In the genomic region with DNA sequence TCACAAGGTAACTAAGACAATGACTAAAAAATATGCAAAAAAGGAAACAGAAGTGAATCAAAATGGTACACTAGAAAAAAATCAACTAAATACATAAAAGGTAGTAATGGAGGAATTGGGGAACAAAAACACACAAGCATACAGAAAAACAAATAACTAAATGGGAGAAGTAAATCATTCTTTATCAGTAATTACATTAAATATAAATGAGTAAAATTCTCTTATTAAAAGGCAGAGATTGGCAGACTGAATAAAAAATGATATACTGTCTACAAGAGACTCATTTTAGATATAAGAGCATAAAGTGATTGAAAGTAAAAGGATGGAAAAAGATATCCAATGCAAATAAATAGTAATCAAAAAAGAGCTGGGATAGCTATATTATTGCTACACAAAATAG, we compare ENCODE assay signal across 28 cellular contexts.
"Had no signal": no experiment of that assay in that cellular context is flagged by ENCODE, and none has a peak within 500 bp of the region (broad histone marks: within the 10 kb centered on the region; RNA-seq: fewer than 3 reads in every experiment).

No MANE protein-coding gene starts in this region.

- DNase-seq: colonic mucosa; cortex of kidney; dermis blood vessel endothelial cell; dorsolateral prefrontal cortex; effector CD4-positive, alpha-beta T cell; effector CD8-positive, alpha-beta T cell; effector memory CD4-positive, alpha-beta T cell; effector memory CD8-positive, alpha-beta T cell; erythroblast; esophagus squamous epithelium; foreskin fibroblast; foreskin keratinocyte; foreskin melanocyte; gastrocnemius medialis; glutamatergic neuron; head of caudate nucleus; heart left ventricle; heart right ventricle had no signal

- H3K27me3 ChIP-seq: colonic mucosa, esophagus muscularis mucosa, esophagus squamous epithelium, foreskin keratinocyte, gastrocnemius medialis, gastroesophageal sphincter, heart left ventricle, heart right ventricle had no signal

- H3K4me3 ChIP-seq: colonic mucosa, coronary artery, dorsolateral prefrontal cortex, esophagus muscularis mucosa, esophagus squamous epithelium, gastrocnemius medialis, gastroesophageal sphincter, heart left ventricle, heart right ventricle had no signal

- H3K27ac Mint-ChIP-seq: dendritic cell treated with granulocyte-macrophage colony-stimulating factor and Interleukin-4, amounts not matched to agents 40 ng/mL and 50 ng/mL, for 4 days; effector memory CD8-positive, alpha-beta T cell; endodermal cell had no signal

- ATAC-seq: effector memory CD8-positive, alpha-beta T cell; esophagus mucosa; foreskin keratinocyte; gastrocnemius medialis; gastroesophageal sphincter; heart left ventricle; heart right ventricle had no signal

- H3K27me3 Mint-ChIP-seq: effector memory CD8-positive, alpha-beta T cell had no signal

- H3K9me3 ChIP-seq: colonic mucosa had no signal

- H3K27ac ChIP-seq: colonic mucosa, coronary artery, dorsolateral prefrontal cortex, esophagus muscularis mucosa, esophagus squamous epithelium, foreskin keratinocyte, gastrocnemius medialis, gastroesophageal sphincter, heart left ventricle, heart right ventricle had no signal

- FAIRE-seq: colon, endometrium, endothelial cell of umbilical vein, frontal cortex had no signal

- H3K4me3 Mint-ChIP-seq: dendritic cell treated with granulocyte-macrophage colony-stimulating factor and Interleukin-4, amounts not matched to agents 40 ng/mL and 50 ng/mL, for 4 days; effector memory CD8-positive, alpha-beta T cell; endodermal cell had no signal

- H3K36me3 ChIP-seq: colonic mucosa, esophagus muscularis mucosa, esophagus squamous epithelium, gastrocnemius medialis, gastroesophageal sphincter, heart left ventricle, heart right ventricle had no signal

- H3K4me1 ChIP-seq: colonic mucosa, esophagus muscularis mucosa, gastrocnemius medialis, gastroesophageal sphincter had no signal
